9 cellular contexts compared by ENCODE assay signal in the genomic region with DNA sequence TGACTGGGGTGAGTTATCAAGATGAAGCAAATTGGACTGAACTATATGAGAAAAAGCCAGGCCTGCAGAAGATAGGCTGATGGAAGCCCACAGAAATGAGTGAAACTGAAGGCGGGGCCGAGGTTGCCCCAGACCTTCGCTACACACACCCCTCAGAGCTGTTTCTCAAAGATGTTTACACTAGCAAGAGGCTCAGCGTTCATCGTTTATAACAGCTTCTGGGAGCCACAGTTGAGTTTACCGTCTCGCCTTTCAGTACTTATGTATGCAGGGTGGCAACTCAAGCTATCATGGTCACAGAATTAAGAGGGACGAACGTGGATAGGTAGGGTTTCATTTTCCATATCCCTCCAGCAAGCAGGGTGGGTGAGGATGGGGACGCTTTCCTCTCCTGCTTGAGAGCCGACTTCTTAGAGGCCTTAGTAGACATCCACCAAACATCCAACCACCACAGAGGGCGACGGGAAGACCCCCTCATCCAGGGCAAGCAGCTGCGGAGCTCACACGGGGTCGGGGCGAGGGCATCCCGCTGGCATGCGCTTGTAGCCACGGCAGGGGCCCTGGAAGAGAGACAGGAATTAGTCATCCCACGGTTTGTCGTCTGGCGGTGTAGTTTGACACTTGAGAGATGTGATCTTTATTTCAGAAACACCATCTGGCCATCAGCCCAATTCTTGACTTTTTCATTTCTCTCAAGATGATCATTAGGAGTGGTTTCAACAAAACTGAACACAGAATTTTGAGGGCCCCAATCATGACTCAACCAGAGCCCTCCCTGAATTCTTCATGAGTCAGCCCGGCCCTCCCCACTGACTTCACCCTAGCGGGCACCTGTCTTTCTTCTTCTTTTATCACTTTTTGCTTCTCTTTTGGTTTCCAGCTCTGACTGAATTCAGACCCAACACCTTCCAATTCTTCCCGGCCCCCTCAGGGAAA.
DNase-seq lines count a peak whose midpoint lies in the region; ATAC-seq, FAIRE-seq and TF ChIP-seq lines count a peak whose summit lies in the region.
"Had no signal": no experiment of that assay in that cellular context is flagged by ENCODE, and none has a peak within 500 bp of the region (broad histone marks: within the 10 kb centered on the region; RNA-seq: fewer than 3 reads in every experiment).

No MANE protein-coding gene starts in this region.

- H3K79me2 ChIP-seq in GM23248 (ENCODE audit: insufficient read depth), result no peaks in the 10 kb centered on the region

- DNase-seq in A549 (ENCODE audit: low read depth in 1 of 2, low spot score in 1 of 2) (no peak), GM23248 (peak; percentile 51), SJSA1 (ENCODE audit: low read depth in 1 of 2, low spot score in 2 of 2) (peak; percentile 82 to 89), iPS-NIHi11 (ENCODE audit: low spot score) (peak; percentile 45), NCI-H510A (lab: John Stamatoyannopoulos, UW) (no peak)
- DNase-seq: effector CD4-positive, alpha-beta T cell had no signal

- no peaks in the 10 kb centered on the region for H3K27me3 ChIP-seq in GM23248 (replicated peaks; ENCODE audit: insufficient read depth)
- no peaks in the 10 kb centered on the region for H3K27me3 ChIP-seq in SJSA1 (replicated peaks)

- TF ChIP-seq POLR2A in A549 (IDR thresholded peaks at IDR 0.05; ENCODE audit: low read length), result no peak

- no peak for TF ChIP-seq EP300 in A549 (IDR thresholded peaks at IDR 0.05)

- no peak for ATAC-seq in A549
- no peak for ATAC-seq in HG02885 (IDR thresholded peaks at IDR 0.05; ENCODE audit: poor library complexity, unreplicated experiment)
- ATAC-seq in GM21786 (IDR thresholded peaks at IDR 0.05; ENCODE audit: unreplicated experiment), result no peak
- ATAC-seq in GM21367 (IDR thresholded peaks at IDR 0.05; ENCODE audit: unreplicated experiment), result no peak

- no peaks in the 10 kb centered on the region for H3K36me3 ChIP-seq in GM23248 (ENCODE audit: low read depth)
- no peaks in the 10 kb centered on the region for H3K36me3 ChIP-seq in SJSA1

- H3K4me1 ChIP-seq in A549 (no peaks in the 10 kb centered on the region; the same call in 2 of the 3 replicates), GM23248 (ENCODE audit: insufficient read depth) (peaks cover 18% of the 10 kb centered on the region), SJSA1 (replicated peaks) (peaks cover 52% of the 10 kb centered on the region)

- H3K27ac ChIP-seq in A549, result no peak overlapping the region
- H3K27ac ChIP-seq in GM23248, result no peak overlapping the region
- peak overlapping the region; percentile 79 for H3K27ac ChIP-seq in SJSA1

- H3K4me3 ChIP-seq in A549 (no peak overlapping the region), GM23248 (no peak overlapping the region), SJSA1 (peak overlapping the region; percentile 16)

- H4K20me1 ChIP-seq in GM23248 (ENCODE audit: insufficient read depth), result no peaks in the 10 kb centered on the region

- H3K9me3 ChIP-seq in A549, result peaks cover 9% of the 10 kb centered on the region; the same call in 2 of the 3 replicates
- peaks cover 3% of the 10 kb centered on the region for H3K9me3 ChIP-seq in GM23248 (ENCODE audit: low read depth)
- peaks cover 13% of the 10 kb centered on the region for H3K9me3 ChIP-seq in SJSA1 (replicated peaks)

- no peak for TF ChIP-seq CTCF in A549 (IDR thresholded peaks at IDR 0.05)

- no peak for FAIRE-seq in A549 (lab: Jason Lieb, UNC)

- TF ChIP-seq RAD21 in A549 (conservative IDR thresholded peaks at IDR 0.05 in 1 of 2, IDR thresholded peaks at IDR 0.05 in 1 of 2), result no peak

- no peaks in the 10 kb centered on the region for H3K9me2 ChIP-seq in GM23248 (ENCODE audit: insufficient read depth)

- POLR2A ChIA-PET in A549 (lab: Yijun Ruan, JAX), result no interaction called here

- H3K4me2 ChIP-seq in A549 (peak overlapping the region; percentile 28; the same call in 1 of the 3 replicates), GM23248 (ENCODE audit: unreplicated experiment) (no peak overlapping the region)

- in situ Hi-C loops in GM23248 (cut with MboI), result no loop called here

- H2AFZ ChIP-seq in GM23248, result no peak overlapping the region

- 26% methylated on average over 22 of the region's 26 CpGs for WGBS in A549 (ENCODE audit: missing lambda C conversion rate)
- 71% methylated on average over 26 of the region's 26 CpGs for WGBS in GM23248 (ENCODE audit: low coverage in 1 of 2, low lambda C conversion rate in 2 of 2, missing lambda C conversion rate in 2 of 2), 2 experiments

- no peak overlapping the region for H3K9ac ChIP-seq in GM23248

- CTCF ChIA-PET in A549 (lab: Yijun Ruan, JAX), result no interaction called here

- H3F3A ChIP-seq in GM23248 (ENCODE audit: insufficient read depth), result no peaks in the 10 kb centered on the region

TF ChIP-seq in A549, 52 proteins besides CTCF, POLR2A, EP300 and RAD21:
- TF ChIP-seq MAFK (IDR thresholded peaks at IDR 0.05; ENCODE audit: partially characterized antibody), result no peak
- TF ChIP-seq REST (IDR thresholded peaks at IDR 0.05), result no peak
TF ChIP-seq in A549: peak in this region for 0.

Comparison
In these comparisons a context has a peak if more than half of its experiments do, and no peak if none do; other contexts are left out.
1. DNase-seq: peak in GM23248 (single experiment), SJSA1 (2 of 2) and iPS-NIHi11 (single experiment); none in A549 (0 of 2) and NCI-H510A (single experiment).